10 cellular contexts compared by ENCODE assay signal in genomic region chr19:12825259-12826131, GRCh38. TPM values are rescaled to one million over a fixed set of nuclear protein-coding genes. Genes with fewer than 3 reads are reported as not detected.
DNase-seq lines count a peak whose midpoint lies in the region; ATAC-seq, FAIRE-seq and TF ChIP-seq lines count a peak whose summit lies in the region.
"Had no signal": no experiment of that assay in that cellular context is flagged by ENCODE, and none has a peak within 500 bp of the region (broad histone marks: within the 10 kb centered on the region; RNA-seq: fewer than 3 reads in every experiment).

No MANE protein-coding gene starts in this region.

- peak; percentile 61 for ATAC-seq in mucosa of descending colon

- peak; percentile 17 to 30 for TF ChIP-seq CTCF in Caco-2 (IDR thresholded peaks at IDR 0.05; ENCODE audit: insufficient read depth in 1 of 2, low read depth in 1 of 2, low read length in 1 of 2, severe bottlenecking in 1 of 2, unreplicated experiment in 1 of 2)
- TF ChIP-seq CTCF in astrocyte (IDR thresholded peaks at IDR 0.05; ENCODE audit: insufficient read depth, low read depth, low read length) = peak; percentile 14
- TF ChIP-seq CTCF in mucosa of descending colon (IDR thresholded peaks at IDR 0.05) = peak; percentile 16
- peak in 2 of 6 experiments; percentile 22 to 25 for TF ChIP-seq CTCF in Peyer's patch (IDR thresholded peaks at IDR 0.05)

- FAIRE-seq in astrocyte (lab: Jason Lieb, UNC) = no peak

- H3K27me3 ChIP-seq in Caco-2 (replicated peaks; ENCODE audit: control insufficient read depth, insufficient read depth, low read length) (no peaks in the 10 kb centered on the region), HUES48 (ENCODE audit: control insufficient read depth, insufficient read depth, low read length) (no peaks in the 10 kb centered on the region), astrocyte (ENCODE audit: insufficient read depth, low read length) (no peaks in the 10 kb centered on the region), Peyer's patch (peaks cover 0 to 10% of the 10 kb centered on the region in 2 donors)

- H3K27ac ChIP-seq in HUES48 (ENCODE audit: low read depth, low read length) (no peak overlapping the region), astrocyte (ENCODE audit: low read depth, low read length) (no peak overlapping the region), Peyer's patch (no peak overlapping the region)
- H3K27ac ChIP-seq: tibial nerve had no signal

- TF ChIP-seq POLR2A in Peyer's patch (IDR thresholded peaks at IDR 0.05) = no peak

- DNase-seq in Caco-2 = peak in 1 of 2 experiments; percentile 55
- DNase-seq in astrocyte (ENCODE audit: low read depth) = no peak
- peak in 1 of 3 donors; percentile 48 for DNase-seq in mucosa of descending colon
- no peak for DNase-seq in activated gamma-delta T cell treated with Interleukin-2 at 50 U/mL for 16 hours
- no peak for DNase-seq in LoVo (ENCODE audit: low spot score)
- DNase-seq in OCI-M1 (lab: John Stamatoyannopoulos, UW) = no peak
- DNase-seq in Peyer's patch = no peak

- H3K4me3 ChIP-seq in Caco-2 (ENCODE audit: low read depth, low read length) = no peak overlapping the region
- peak overlapping the region; percentile 54 for H3K4me3 ChIP-seq in HUES48 (ENCODE audit: low read depth, low read length)
- no peak overlapping the region for H3K4me3 ChIP-seq in astrocyte (ENCODE audit: insufficient read depth, low read depth, low read length)
- no peak overlapping the region for H3K4me3 ChIP-seq in mucosa of descending colon
- H3K4me3 ChIP-seq in Peyer's patch = no peak overlapping the region
- H3K4me3 ChIP-seq: tibial nerve had no signal

- H3K4me1 ChIP-seq in Caco-2 (peaks cover 3% of the 10 kb centered on the region; the same call in 1 of the 2 replicates), HUES48 (ENCODE audit: control insufficient read depth, insufficient read depth, low read length) (no peaks in the 10 kb centered on the region), astrocyte (ENCODE audit: insufficient read depth, low read length) (no peaks in the 10 kb centered on the region), mucosa of descending colon (ENCODE audit: low read depth) (peaks cover 3% of the 10 kb centered on the region), Peyer's patch (peaks cover 0 to 12% (median 2%) of the 10 kb centered on the region in 4 donors)

- peak overlapping the region; percentile 52 for H2AFZ ChIP-seq in astrocyte (ENCODE audit: low read depth, low read length)

- POLR2A ChIA-PET in Caco-2 (lab: Charles Lee) = no interaction called here

- CTCF ChIA-PET in Caco-2 (lab: Charles Lee) = no interaction called here

- intact Hi-C loops in Caco-2 (cut with micrococcal nuclease; ENCODE audit: unreplicated experiment) (no loop called here), mucosa of descending colon (cut with DNase I, micrococcal nuclease) (no loop called here)

- no TSS peak for BruUV-seq in Caco-2 (replicated peaks; lab: Mats Ljungman, UMichigan)

- no peaks in the 10 kb centered on the region for H4K20me1 ChIP-seq in astrocyte (ENCODE audit: insufficient read depth, low read length)

- H3K36me3 ChIP-seq in Caco-2 (ENCODE audit: control insufficient read depth, insufficient read depth, low read length) (no peaks in the 10 kb centered on the region), HUES48 (ENCODE audit: control insufficient read depth, insufficient read depth, low read length) (no peaks in the 10 kb centered on the region), astrocyte (ENCODE audit: insufficient read depth, low read length) (no peaks in the 10 kb centered on the region), mucosa of descending colon (ENCODE audit: low read depth) (no peaks in the 10 kb centered on the region), Peyer's patch (no peaks in the 10 kb centered on the region)
- H3K36me3 ChIP-seq: tibial nerve had no signal

- H3K27me3 Mint-ChIP-seq in Caco-2 (ENCODE audit: insufficient read depth, unreplicated experiment) (no peaks in the 10 kb centered on the region), astrocyte (ENCODE audit: low read depth, unreplicated experiment) (peaks cover 20% of the 10 kb centered on the region)

- H3K79me2 ChIP-seq in astrocyte (ENCODE audit: insufficient read depth, low read length) = no peaks in the 10 kb centered on the region

- H3K9me3 ChIP-seq in Caco-2 (no peaks in the 10 kb centered on the region), HUES48 (ENCODE audit: control insufficient read depth, insufficient read depth, low read length) (no peaks in the 10 kb centered on the region), astrocyte (ENCODE audit: insufficient read depth, low read depth, low read length) (peaks cover 3% of the 10 kb centered on the region), mucosa of descending colon (no peaks in the 10 kb centered on the region), Peyer's patch (no peaks in the 10 kb centered on the region)
- H3K9me3 ChIP-seq: tibial nerve had no signal

- H3K4me1 Mint-ChIP-seq in Caco-2 (ENCODE audit: low read depth, unreplicated experiment) = no peaks in the 10 kb centered on the region
- H3K4me1 Mint-ChIP-seq in astrocyte (ENCODE audit: low read depth, unreplicated experiment) = no peaks in the 10 kb centered on the region

- H3K36me3 Mint-ChIP-seq in Caco-2 (ENCODE audit: insufficient read depth, unreplicated experiment) (no peaks in the 10 kb centered on the region), astrocyte (ENCODE audit: low read depth, unreplicated experiment) (peaks cover 3% of the 10 kb centered on the region)

- no peak overlapping the region for H3K9ac ChIP-seq in HUES48 (ENCODE audit: low read depth, low read length)
- no peak overlapping the region for H3K9ac ChIP-seq in astrocyte (ENCODE audit: low read length)

- H3K27ac Mint-ChIP-seq in Caco-2 (ENCODE audit: unreplicated experiment) (no peak overlapping the region), astrocyte (ENCODE audit: unreplicated experiment) (no peak overlapping the region)

- H3K9me3 Mint-ChIP-seq in Caco-2 (ENCODE audit: unreplicated experiment) = no peaks in the 10 kb centered on the region
- no peaks in the 10 kb centered on the region for H3K9me3 Mint-ChIP-seq in astrocyte (ENCODE audit: unreplicated experiment)

- peak overlapping the region; percentile 58 for H3K4me2 ChIP-seq in astrocyte (ENCODE audit: low read length)

- peak overlapping the region; percentile 66 for H3K4me3 Mint-ChIP-seq in Caco-2 (ENCODE audit: unreplicated experiment)
- H3K4me3 Mint-ChIP-seq in astrocyte (ENCODE audit: unreplicated experiment) = no peak overlapping the region

RNA-seq across cellular contexts. Expression of gene RTBDN, which starts 8.9 kb away (rescaled TPM):
- total RNA-seq in Caco-2 (2022) (not detected in 2 replicates), astrocyte (not detected in 2 replicates), mucosa of descending colon (1 to 10 TPM in 1 of 3 donors, under 1 TPM in 1, not detected in 1; 0.87 to 1.7 TPM), Peyer's patch (not detected)
- total RNA-seq: myocyte, tibial nerve had no signal

RNA-seq across cellular contexts. Expression of gene MAST1, which starts 12.8 kb away (rescaled TPM):
- total RNA-seq in Caco-2 (2022) = 0.79 and 0.91 TPM in 2 replicates
- total RNA-seq in astrocyte = 5.4 and 6.3 TPM in 2 replicates
- total RNA-seq in mucosa of descending colon = 1 to 10 TPM in 2 of 3 donors, under 1 TPM in 1; 0.69 to 4.1 (median 1.2) TPM
- under 1 TPM in 1 of 4 donors, not detected in 3; 0.27 TPM for total RNA-seq in Peyer's patch
- total RNA-seq: myocyte, tibial nerve had no signal

RNA-seq across cellular contexts. Expression of gene RNASEH2A, which starts 19.1 kb away (rescaled TPM):
- 30.9 and 37.6 TPM in 2 replicates for total RNA-seq in Caco-2 (2022)
- 5.4 and 10.5 TPM in 2 replicates for total RNA-seq in astrocyte
- 10 to 100 TPM in 1 of 3 donors, 1 to 10 TPM in 2; 5.5 to 12.4 (median 6.5) TPM for total RNA-seq in mucosa of descending colon
- 10 to 100 TPM in 2 of 4 donors, 1 to 10 TPM in 2; 5.9 to 24.8 (median 9.4) TPM for total RNA-seq in Peyer's patch

RNA-seq across cellular contexts. Expression of gene THSD8, which starts 23.6 kb away (rescaled TPM):
- total RNA-seq in Caco-2 (2022) = 23.9 and 25.9 TPM in 2 replicates
- 3.6 and 4.5 TPM in 2 replicates for total RNA-seq in astrocyte
- 10 to 100 TPM in 1 of 3 donors, 1 to 10 TPM in 2; 1.5 to 10.4 (median 2.7) TPM for total RNA-seq in mucosa of descending colon
- not detected for total RNA-seq in Peyer's patch
- total RNA-seq: myocyte had no signal

RNA-seq across cellular contexts. Expression of gene PRDX2, which starts 23.9 kb away (rescaled TPM):
- total RNA-seq in Caco-2 (2022) = 265 and 285 TPM in 2 replicates
- total RNA-seq in astrocyte = 145 and 166 TPM in 2 replicates
- total RNA-seq in mucosa of descending colon = 100 to 1,000 TPM; 225 to 266 (median 256) TPM
- total RNA-seq in Peyer's patch = 100 to 1,000 TPM; 150 to 461 (median 375) TPM
